In the genomic region with DNA sequence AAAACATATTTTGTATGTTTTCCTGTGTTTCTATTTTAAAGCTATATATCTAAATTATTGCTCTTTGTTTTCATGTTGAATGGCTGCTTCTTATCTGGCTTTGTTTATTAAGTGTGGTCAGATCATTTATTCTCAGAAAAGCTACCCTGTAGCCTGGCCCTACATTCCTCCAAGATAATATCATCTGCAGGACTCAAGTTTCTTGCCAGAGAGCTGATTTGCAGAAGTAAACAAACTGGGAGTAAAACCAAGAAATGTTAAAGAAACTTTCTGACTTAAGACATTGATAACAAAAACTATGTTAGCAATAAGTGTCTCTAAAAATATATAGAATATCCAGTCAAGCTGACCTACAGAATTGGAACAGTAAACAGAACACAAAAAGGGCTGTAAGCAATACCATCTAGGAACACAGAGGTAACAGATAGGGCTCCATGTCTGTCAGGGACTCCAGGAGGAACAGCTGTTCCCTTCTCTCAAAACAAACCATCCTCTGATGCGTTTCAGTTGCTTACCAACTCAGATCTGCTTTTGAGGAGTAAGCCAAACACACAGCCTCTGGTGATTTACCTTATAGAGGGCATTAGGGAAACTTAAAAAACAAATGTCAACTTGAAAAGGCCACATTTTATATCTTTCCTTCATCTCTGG, we compare ENCODE assay signal across 11 cellular contexts. TPM values are rescaled to one million over a fixed set of nuclear protein-coding genes. Genes with fewer than 3 reads are reported as not detected.
A peak's percentile ranks its signal among the peaks of the same experiment; 100 is the strongest.
DNase-seq lines count a peak whose midpoint lies in the region; ATAC-seq and TF ChIP-seq lines count a peak whose summit lies in the region.
"Had no signal": no experiment of that assay in that cellular context is flagged by ENCODE, and none has a peak within 500 bp of the region (broad histone marks: within the 10 kb centered on the region; RNA-seq: fewer than 3 reads in every experiment).

No MANE protein-coding gene starts in this region.

- H3K79me2 ChIP-seq in hepatocyte: no peaks in the 10 kb centered on the region

- 0% methylated on average over 1 of the region's 1 CpG for WGBS in hepatocyte (ENCODE audit: low lambda C conversion rate, missing lambda C conversion rate)
- 24 to 26% methylated on average over 1 of the region's 1 CpG for WGBS in tibial nerve, 2 donors

- no peak overlapping the region for H3K4me3 Mint-ChIP-seq in activated naive CD8-positive, alpha-beta T cell
- H3K4me3 Mint-ChIP-seq in activated naive CD8-positive, alpha-beta T cell treated with anti-CD3 and anti-CD28 coated beads for 36 hours: no peak overlapping the region
- H3K4me3 Mint-ChIP-seq in T-helper 17 cell: no peak overlapping the region
- H3K4me3 Mint-ChIP-seq: stimulated activated naive B cell treated with anti-CD40 and anti-IgM and Interleukin-4, amounts not matched to agents 10 μg/mL and 1 μg/mL and 100 μg/mL, for 72 hours had no signal

- H3K4me2 ChIP-seq in hepatocyte: peak overlapping the region; percentile 31

- H3K27ac Mint-ChIP-seq in activated naive CD8-positive, alpha-beta T cell: peak overlapping the region; percentile 51
- H3K27ac Mint-ChIP-seq in activated naive CD8-positive, alpha-beta T cell treated with anti-CD3 and anti-CD28 coated beads for 36 hours: no peak overlapping the region
- H3K27ac Mint-ChIP-seq in T-helper 17 cell: peak overlapping the region; percentile 97
- H3K27ac Mint-ChIP-seq: activated T-helper 17 cell treated with anti-CD3 and anti-CD28 coated beads, Interleukin-2, amount 50 U/mL, for 72 hours had no signal

- H3K4me1 Mint-ChIP-seq in activated naive CD8-positive, alpha-beta T cell (ENCODE audit: low read depth): peaks cover 87% of the 10 kb centered on the region
- peaks cover 86% of the 10 kb centered on the region for H3K4me1 Mint-ChIP-seq in activated naive CD8-positive, alpha-beta T cell treated with anti-CD3 and anti-CD28 coated beads for 36 hours
- H3K4me1 Mint-ChIP-seq in T-helper 17 cell: peaks cover 57% of the 10 kb centered on the region

- H3K4me3 ChIP-seq in hepatocyte (no peak overlapping the region), tibial nerve (no peak overlapping the region)

- H3K36me3 Mint-ChIP-seq in activated naive CD8-positive, alpha-beta T cell: peaks cover 8% of the 10 kb centered on the region
- H3K36me3 Mint-ChIP-seq in activated naive CD8-positive, alpha-beta T cell treated with anti-CD3 and anti-CD28 coated beads for 36 hours: peaks cover 32% of the 10 kb centered on the region
- peaks cover 7% of the 10 kb centered on the region for H3K36me3 Mint-ChIP-seq in T-helper 17 cell (ENCODE audit: low read depth)

- TF ChIP-seq POLR2A in tibial nerve (IDR thresholded peaks at IDR 0.05): no peak

- no peak for DNase-seq in activated naive CD8-positive, alpha-beta T cell treated with anti-CD3 and anti-CD28 coated beads for 36 hours
- no peak for DNase-seq in T-helper 17 cell
- no peak for DNase-seq in hepatocyte (ENCODE audit: low spot score)
- DNase-seq in tibial nerve (ENCODE audit: low spot score in 2 of 2): no peak
- DNase-seq in Ammon's horn (ENCODE audit: low spot score): no peak
- DNase-seq in central memory CD4-positive, alpha-beta T cell: no peak
- DNase-seq in NCI-H1092 (lab: John Stamatoyannopoulos, UW): no peak
- DNase-seq: stimulated activated CD4-positive, alpha-beta T cell treated with anti-CD3 and anti-CD28 coated beads, Interleukin-12 subunit alpha, Interleukin-12 subunit beta, amount 100 ng/mL, for 4 hours; stimulated activated naive B cell treated with anti-CD40 and anti-IgM and Interleukin-4, amounts not matched to agents 10 μg/mL and 1 μg/mL and 100 μg/mL, for 72 hours had no signal

- no peaks in the 10 kb centered on the region for H4K20me1 ChIP-seq in hepatocyte (ENCODE audit: insufficient read depth, poor library complexity, severe bottlenecking)

- no peak for ATAC-seq in T-helper 17 cell
- ATAC-seq: activated T-helper 17 cell treated with anti-CD3 and anti-CD28 coated beads, Interleukin-2, amount 50 U/mL, for 72 hours had no signal

- no peaks in the 10 kb centered on the region for H3K27me3 Mint-ChIP-seq in activated naive CD8-positive, alpha-beta T cell
- no peaks in the 10 kb centered on the region for H3K27me3 Mint-ChIP-seq in activated naive CD8-positive, alpha-beta T cell treated with anti-CD3 and anti-CD28 coated beads for 36 hours
- no peaks in the 10 kb centered on the region for H3K27me3 Mint-ChIP-seq in T-helper 17 cell
- H3K27me3 Mint-ChIP-seq: activated T-helper 17 cell treated with anti-CD3 and anti-CD28 coated beads, Interleukin-2, amount 50 U/mL, for 72 hours; stimulated activated naive B cell treated with anti-CD40 and anti-IgM and Interleukin-4, amounts not matched to agents 10 μg/mL and 1 μg/mL and 100 μg/mL, for 72 hours had no signal

- H3K27me3 ChIP-seq in hepatocyte (no peaks in the 10 kb centered on the region), tibial nerve (no peaks in the 10 kb centered on the region)

- H3K27ac ChIP-seq in hepatocyte: peak overlapping the region; percentile 36
- peak overlapping the region in 3 of 4 donors; percentile 29 to 76 (median 73) for H3K27ac ChIP-seq in tibial nerve

- no peaks in the 10 kb centered on the region for H3K9me2 ChIP-seq in hepatocyte (replicated peaks; ENCODE audit: insufficient read depth)

- TF ChIP-seq CTCF in hepatocyte (IDR thresholded peaks at IDR 0.05; ENCODE audit: poor library complexity): no peak
- no peak for TF ChIP-seq CTCF in tibial nerve (IDR thresholded peaks at IDR 0.05)

- TF ChIP-seq EP300 in tibial nerve (IDR thresholded peaks at IDR 0.05): no peak

- peaks cover 21% of the 10 kb centered on the region for H3K4me1 ChIP-seq in hepatocyte (ENCODE audit: insufficient read depth)
- peaks cover 0 to 47% (median 13%) of the 10 kb centered on the region in 4 donors for H3K4me1 ChIP-seq in tibial nerve

- peak overlapping the region; percentile 9 for H2AFZ ChIP-seq in hepatocyte

- no peaks in the 10 kb centered on the region for H3K9me3 Mint-ChIP-seq in activated naive CD8-positive, alpha-beta T cell (ENCODE audit: low read depth)
- peaks cover 2% of the 10 kb centered on the region for H3K9me3 Mint-ChIP-seq in activated naive CD8-positive, alpha-beta T cell treated with anti-CD3 and anti-CD28 coated beads for 36 hours
- H3K9me3 Mint-ChIP-seq: activated T-helper 17 cell treated with anti-CD3 and anti-CD28 coated beads, Interleukin-2, amount 50 U/mL, for 72 hours; stimulated activated naive B cell treated with anti-CD40 and anti-IgM and Interleukin-4, amounts not matched to agents 10 μg/mL and 1 μg/mL and 100 μg/mL, for 72 hours had no signal

- H3K9me3 ChIP-seq in T-helper 17 cell (ENCODE audit: control insufficient read depth, low read length, poor library complexity, severe bottlenecking): no peaks in the 10 kb centered on the region
- H3K9me3 ChIP-seq in hepatocyte (ENCODE audit: low read depth): no peaks in the 10 kb centered on the region
- no peaks in the 10 kb centered on the region for H3K9me3 ChIP-seq in tibial nerve

- no peaks in the 10 kb centered on the region for H3K36me3 ChIP-seq in hepatocyte (replicated peaks; ENCODE audit: insufficient read depth, low read depth)
- H3K36me3 ChIP-seq in tibial nerve: no peaks in the 10 kb centered on the region

RNA-seq across cellular contexts. Expression of gene CEP85L, which starts 17.5 kb away (rescaled TPM):
- total RNA-seq in activated naive CD8-positive, alpha-beta T cell treated with anti-CD3 and anti-CD28 coated beads for 36 hours: 10 to 100 TPM; 34.7 to 41.9 TPM
- total RNA-seq in T-helper 17 cell (10 to 100 TPM; 87.6 to 95.6 TPM), hepatocyte (38.5 and 40.2 TPM in 2 replicates), tibial nerve (10 to 100 TPM; 26.7 to 47.4 (median 37.8) TPM)
- 17.8 and 26.3 TPM in 2 replicates for polyA plus RNA-seq in hepatocyte
